In the genomic region with DNA sequence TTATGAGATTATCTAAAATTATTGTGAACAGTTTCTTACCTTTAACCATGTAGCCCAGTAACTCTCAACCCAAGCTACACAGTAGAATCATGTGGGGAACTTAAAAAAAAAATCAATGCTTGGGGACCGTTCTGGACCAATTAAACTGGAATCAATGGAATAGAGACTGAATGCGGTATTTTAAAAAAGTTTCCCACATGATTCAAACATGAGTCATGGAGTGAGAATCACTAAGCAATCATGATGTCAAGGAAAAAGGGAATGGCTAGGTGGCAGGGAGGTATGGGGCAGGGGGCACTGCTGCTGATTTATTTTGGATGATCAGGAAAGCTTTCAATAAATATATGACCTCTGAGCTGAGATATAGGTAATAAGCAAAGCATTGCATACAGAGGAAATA, we compare ENCODE assay signal across 27 cellular contexts.
DNase-seq lines count a peak whose midpoint lies in the region; FAIRE-seq and TF ChIP-seq lines count a peak whose summit lies in the region.
"Had no signal": no experiment of that assay in that cellular context is flagged by ENCODE, and none has a peak within 500 bp of the region (broad histone marks: within the 10 kb centered on the region; RNA-seq: fewer than 3 reads in every experiment).

No MANE protein-coding gene starts in this region.

- no peak overlapping the region for H3K27ac ChIP-seq in endothelial cell of umbilical vein (ENCODE audit: insufficient read depth, low read depth, low read length)
- H3K27ac ChIP-seq in neural progenitor cell = no peak overlapping the region
- no peak overlapping the region for H3K27ac ChIP-seq in stomach
- H3K27ac ChIP-seq: hepatocyte, left lung, spleen, suprapubic skin had no signal

- H3K4me3 Mint-ChIP-seq in neural progenitor cell = peak overlapping the region; percentile 22
- no peak overlapping the region for H3K4me3 Mint-ChIP-seq in activated naive CD8-positive, alpha-beta T cell treated with anti-CD3 and anti-CD28 coated beads for 36 hours
- H3K4me3 Mint-ChIP-seq: mesothelial cell of epicardium; naive thymus-derived CD4-positive, alpha-beta T cell; stimulated activated memory B cell treated with anti-CD40 and anti-IgM and Interleukin-4, amounts not matched to agents 10 μg/mL and 1 μg/mL and 100 μg/mL, for 72 hours had no signal

- no peak for TF ChIP-seq POLR2A in endothelial cell of umbilical vein (IDR thresholded peaks at IDR 0.05; ENCODE audit: low read depth, low read length)
- TF ChIP-seq POLR2A in stomach (IDR thresholded peaks at IDR 0.05) = no peak

- H3K9ac ChIP-seq in endothelial cell of umbilical vein (replicated peaks; ENCODE audit: extremely low read depth, insufficient read depth, low read length) (no peak overlapping the region), neural progenitor cell (no peak overlapping the region)

- no peaks in the 10 kb centered on the region for H3K9me1 ChIP-seq in endothelial cell of umbilical vein (replicated peaks; ENCODE audit: control insufficient read depth, extremely low read depth, insufficient read depth, low read length)

- H3K4me3 ChIP-seq in endothelial cell of umbilical vein (replicated peaks in 1 of 3; ENCODE audit: insufficient read depth in 1 of 3, low read depth in 1 of 3, low read length in 3 of 3) = no peak overlapping the region
- H3K4me3 ChIP-seq in neural progenitor cell = no peak overlapping the region
- no peak overlapping the region for H3K4me3 ChIP-seq in stomach
- H3K4me3 ChIP-seq: hepatocyte, left lung, spleen, suprapubic skin had no signal

- no peak for TF ChIP-seq CTCF in endothelial cell of umbilical vein (IDR thresholded peaks at IDR 0.05; ENCODE audit: extremely low read depth in 1 of 2, insufficient read depth in 1 of 2, low read depth in 1 of 2, low read length in 2 of 2)
- no peak for TF ChIP-seq CTCF in neural progenitor cell (IDR thresholded peaks at IDR 0.05)
- no peak for TF ChIP-seq CTCF in stomach (IDR thresholded peaks at IDR 0.05)

- H3K4me1 Mint-ChIP-seq in neural progenitor cell = peaks cover 7% of the 10 kb centered on the region
- no peaks in the 10 kb centered on the region for H3K4me1 Mint-ChIP-seq in activated naive CD8-positive, alpha-beta T cell treated with anti-CD3 and anti-CD28 coated beads for 36 hours
- H3K4me1 Mint-ChIP-seq: naive thymus-derived CD4-positive, alpha-beta T cell; stimulated activated memory B cell treated with anti-CD40 and anti-IgM and Interleukin-4, amounts not matched to agents 10 μg/mL and 1 μg/mL and 100 μg/mL, for 72 hours had no signal

- dilution Hi-C loops in endothelial cell of umbilical vein (cut with MboI; ENCODE audit: extremely low pct_ligation_motif_present, low sequenced_read_pairs) = no loop called here

- no peak for TF ChIP-seq EP300 in stomach (IDR thresholded peaks at IDR 0.05)

- H3F3A ChIP-seq in neural progenitor cell (ENCODE audit: low read depth) = no peaks in the 10 kb centered on the region

- H3K9me3 Mint-ChIP-seq in neural progenitor cell = no peaks in the 10 kb centered on the region
- H3K9me3 Mint-ChIP-seq in activated naive CD8-positive, alpha-beta T cell treated with anti-CD3 and anti-CD28 coated beads for 36 hours = no peaks in the 10 kb centered on the region
- H3K9me3 Mint-ChIP-seq: mesothelial cell of epicardium; stimulated activated memory B cell treated with anti-CD40 and anti-IgM and Interleukin-4, amounts not matched to agents 10 μg/mL and 1 μg/mL and 100 μg/mL, for 72 hours had no signal

- no peak for FAIRE-seq in endothelial cell of umbilical vein (lab: Jason Lieb, UNC)
- FAIRE-seq: RCC 7860 had no signal

- H3K36me3 Mint-ChIP-seq in neural progenitor cell = no peaks in the 10 kb centered on the region
- H3K36me3 Mint-ChIP-seq in activated naive CD8-positive, alpha-beta T cell treated with anti-CD3 and anti-CD28 coated beads for 36 hours = no peaks in the 10 kb centered on the region
- H3K36me3 Mint-ChIP-seq: mesothelial cell of epicardium; naive thymus-derived CD4-positive, alpha-beta T cell; stimulated activated memory B cell treated with anti-CD40 and anti-IgM and Interleukin-4, amounts not matched to agents 10 μg/mL and 1 μg/mL and 100 μg/mL, for 72 hours had no signal

- H2AFZ ChIP-seq in endothelial cell of umbilical vein (ENCODE audit: low read depth, low read length) (no peak overlapping the region), neural progenitor cell (replicated peaks) (no peak overlapping the region)
- H2AFZ ChIP-seq: hepatocyte had no signal

- H3K36me3 ChIP-seq in endothelial cell of umbilical vein (ENCODE audit: control insufficient read depth in 2 of 2, extremely low read depth in 1 of 2, insufficient read depth in 2 of 2, low read length in 2 of 2) = no peaks in the 10 kb centered on the region
- no peaks in the 10 kb centered on the region for H3K36me3 ChIP-seq in neural progenitor cell
- no peaks in the 10 kb centered on the region for H3K36me3 ChIP-seq in stomach
- H3K36me3 ChIP-seq: left lung, spleen, suprapubic skin had no signal

- H3K27me3 Mint-ChIP-seq in neural progenitor cell (ENCODE audit: insufficient read depth, low read depth) = peaks cover 2% of the 10 kb centered on the region
- peaks cover 26% of the 10 kb centered on the region for H3K27me3 Mint-ChIP-seq in activated naive CD8-positive, alpha-beta T cell treated with anti-CD3 and anti-CD28 coated beads for 36 hours

- POLR2A ChIA-PET in endothelial cell of umbilical vein (lab: Charles Lee) = no interaction called here

- H3K27me3 ChIP-seq in endothelial cell of umbilical vein (ENCODE audit: control insufficient read depth in 2 of 2, insufficient read depth in 2 of 2, low read length in 2 of 2) = peaks cover 0 to 7% of the 10 kb centered on the region in 2 experiments
- H3K27me3 ChIP-seq in neural progenitor cell = no peaks in the 10 kb centered on the region
- no peaks in the 10 kb centered on the region for H3K27me3 ChIP-seq in stomach
- H3K27me3 ChIP-seq: hepatocyte, left lung had no signal

- DNase-seq in EH (ENCODE audit: low read depth) = peak; percentile 9
- peak; percentile 63 for DNase-seq in RPMI7951 (ENCODE audit: low read depth)
- DNase-seq in endothelial cell of umbilical vein (ENCODE audit: low read depth, low spot score) = no peak
- no peak for DNase-seq in neural progenitor cell (ENCODE audit: low spot score)
- no peak for DNase-seq in hepatic stellate cell (ENCODE audit: low spot score)
- DNase-seq in activated naive CD8-positive, alpha-beta T cell treated with anti-CD3 and anti-CD28 coated beads for 36 hours = no peak
- no peak for DNase-seq in stomach
- no peak for DNase-seq in NCI-H128 (lab: John Stamatoyannopoulos, UW; ENCODE audit: unreplicated experiment)
- DNase-seq: activated CD4-positive, alpha-beta T cell treated with anti-CD3 and anti-CD28 coated beads for 4 hours; activated CD8-positive, alpha-beta memory T cell treated with anti-CD3 and anti-CD28 coated beads for 24 hours; activated T-cell treated with anti-CD3 and anti-CD28 coated beads, Interleukin-2, amount 50 U/mL, for 1 hour; C1 segment of cervical spinal cord; Caco-2; DND-41; KG1; left lung; naive thymus-derived CD4-positive, alpha-beta T cell; NCI-H187 treated with DMSO at 0.1 percent for 48 hours; NCI-H526; spleen; stimulated activated CD4-positive, alpha-beta T cell treated with anti-CD3 and anti-CD28 coated beads, Interleukin-4, amount 100 ng/mL, for 1 hour; T-helper 2 cell had no signal

- H3K4me2 ChIP-seq in endothelial cell of umbilical vein (ENCODE audit: insufficient read depth, low read length) = no peak overlapping the region
- H3K4me2 ChIP-seq in neural progenitor cell = no peak overlapping the region
- H3K4me2 ChIP-seq: hepatocyte had no signal

- H3K79me2 ChIP-seq in endothelial cell of umbilical vein (ENCODE audit: control insufficient read depth, insufficient read depth, low read length) (no peaks in the 10 kb centered on the region), neural progenitor cell (ENCODE audit: low read depth) (no peaks in the 10 kb centered on the region)
- H3K79me2 ChIP-seq: hepatocyte had no signal

- 75 to 86% (median 80%) methylated on average over 2 of the region's 2 CpGs for WGBS in stomach, 5 donors

- H4K20me1 ChIP-seq in endothelial cell of umbilical vein (replicated peaks; ENCODE audit: control insufficient read depth, extremely low read depth, insufficient read depth, low read length) = no peaks in the 10 kb centered on the region
- H4K20me1 ChIP-seq in neural progenitor cell (ENCODE audit: low read depth) = no peaks in the 10 kb centered on the region

- no peak overlapping the region for H3K27ac Mint-ChIP-seq in neural progenitor cell
- no peak overlapping the region for H3K27ac Mint-ChIP-seq in activated naive CD8-positive, alpha-beta T cell treated with anti-CD3 and anti-CD28 coated beads for 36 hours
- H3K27ac Mint-ChIP-seq: mesothelial cell of epicardium; naive thymus-derived CD4-positive, alpha-beta T cell; stimulated activated memory B cell treated with anti-CD40 and anti-IgM and Interleukin-4, amounts not matched to agents 10 μg/mL and 1 μg/mL and 100 μg/mL, for 72 hours had no signal

- CTCF ChIA-PET in endothelial cell of umbilical vein (lab: Charles Lee) = no interaction called here

- no TSS peak for BruUV-seq in endothelial cell of umbilical vein (replicated peaks; lab: Mats Ljungman, UMichigan)

- intact Hi-C loops in endothelial cell of umbilical vein (cut with micrococcal nuclease) = no loop called here
- intact Hi-C loops in stomach (cut with DNase I; ENCODE audit: low total_unique reads) = no loop called here

- H3K4me1 ChIP-seq in endothelial cell of umbilical vein (ENCODE audit: control insufficient read depth, extremely low read depth, insufficient read depth, low read length) (no peaks in the 10 kb centered on the region), neural progenitor cell (no peaks in the 10 kb centered on the region), stomach (no peaks in the 10 kb centered on the region)
- H3K4me1 ChIP-seq: Caco-2, left lung, spleen, suprapubic skin had no signal

- H3K9me3 ChIP-seq in endothelial cell of umbilical vein (replicated peaks; ENCODE audit: control insufficient read depth, insufficient read depth, low read length) = no peaks in the 10 kb centered on the region
- no peaks in the 10 kb centered on the region for H3K9me3 ChIP-seq in neural progenitor cell (ENCODE audit: low read depth)
- H3K9me3 ChIP-seq in stomach = no peaks in the 10 kb centered on the region
- H3K9me3 ChIP-seq: Caco-2, spleen, suprapubic skin had no signal

TF ChIP-seq in endothelial cell of umbilical vein, 7 proteins besides CTCF, POLR2A, EP300 and RAD21 (continues in another document):
- no peak for TF ChIP-seq MYC (IDR thresholded peaks at IDR 0.05; ENCODE audit: low read depth, low read length)
- TF ChIP-seq EZH2 (IDR thresholded peaks at IDR 0.05; ENCODE audit: borderline replicate concordance, low read depth, low read length, severe bottlenecking) = no peak
- TF ChIP-seq JUN (IDR thresholded peaks at IDR 0.05; ENCODE audit: borderline replicate concordance, insufficient read depth, insufficient read length, low read depth) = no peak
- no peak for TF ChIP-seq GATA2 (IDR thresholded peaks at IDR 0.05; ENCODE audit: insufficient read depth, insufficient read length, low read depth, low read length)
- TF ChIP-seq FOS (IDR thresholded peaks at IDR 0.05; ENCODE audit: borderline replicate concordance, insufficient read depth, low read length) = peak; percentile 21

Comparison
In these comparisons a context has a peak if more than half of its experiments do, and no peak if none do; other contexts are left out.
1. DNase-seq: peak in EH (single experiment) and RPMI7951 (single experiment); none in endothelial cell of umbilical vein (single experiment), neural progenitor cell (single experiment), hepatic stellate cell (single experiment), activated naive CD8-positive, alpha-beta T cell treated with anti-CD3 and anti-CD28 coated beads for 36 hours (single experiment), stomach (single experiment) and NCI-H128 (single experiment).